ENCODE assay signal across 34 cellular contexts in genomic region chr20:11011653-11012052, GRCh38.
DNase-seq lines count a peak whose midpoint lies in the region; ATAC-seq, FAIRE-seq and TF ChIP-seq lines count a peak whose summit lies in the region.
"Had no signal": no experiment of that assay in that cellular context is flagged by ENCODE, and none has a peak within 500 bp of the region (broad histone marks: within the 10 kb centered on the region; RNA-seq: fewer than 3 reads in every experiment).

No MANE protein-coding gene starts in this region.

- no peak overlapping the region for H3K27ac ChIP-seq in keratinocyte (ENCODE audit: control insufficient read depth, insufficient read depth, low read length)
- H3K27ac ChIP-seq: 22Rv1; A549; BLaER1; BLaER1 treated with 17β-estradiol and CSF1 and Interleukin-3, amounts not matched to agents 10 nM and 100 nM; C4-2B had no signal

- DNase-seq in SK-N-DZ (ENCODE audit: low spot score) (peak; percentile 45), keratinocyte (ENCODE audit: low read depth, low spot score) (no peak), myocyte (ENCODE audit: low read depth) (peak; percentile 28), COR-L47 (lab: John Stamatoyannopoulos, UW) (no peak), epidermal melanocyte (ENCODE audit: insufficient read length, low spot score) (no peak)
- DNase-seq in effector memory CD8-positive, alpha-beta T cell: no peak
- DNase-seq: 8988T; ACHN; AML-193; BE2C; C1 segment of cervical spinal cord; Caco-2; Calu3; CD4-positive, alpha-beta memory T cell; CD4-positive, alpha-beta T cell; CD4-positive, CD25-positive, alpha-beta regulatory T cell; CD8-positive, alpha-beta memory T cell; CD8-positive, alpha-beta T cell; DMS 273 treated with DMSO at 0.1 percent for 48 hours; DMS153; DMS53; DMS79; DMS79 treated with DMSO at 0.1 percent for 48 hours; DND-41; EL had no signal

- no peaks in the 10 kb centered on the region for H3K4me1 Mint-ChIP-seq in effector memory CD8-positive, alpha-beta T cell (ENCODE audit: low read depth in 2 of 2)
- H3K4me1 Mint-ChIP-seq: B cell; CD14-positive monocyte; CD4-positive, alpha-beta memory T cell; CD4-positive, CD25-positive, alpha-beta regulatory T cell; CD8-positive, alpha-beta memory T cell had no signal

- H3K9me1 ChIP-seq in keratinocyte (ENCODE audit: control insufficient read depth, extremely low read depth, insufficient read depth, low read length): no peaks in the 10 kb centered on the region

- no peak overlapping the region for H3K27ac Mint-ChIP-seq in effector memory CD8-positive, alpha-beta T cell
- H3K27ac Mint-ChIP-seq: B cell; CD14-positive monocyte; CD4-positive, alpha-beta memory T cell; CD4-positive, alpha-beta T cell; CD4-positive, CD25-positive, alpha-beta regulatory T cell; CD8-positive, alpha-beta T cell had no signal

- H3K36me3 ChIP-seq in keratinocyte (ENCODE audit: control insufficient read depth in 2 of 2, extremely low read depth in 1 of 2, insufficient read depth in 2 of 2, low read length in 2 of 2): no peaks in the 10 kb centered on the region
- H3K36me3 ChIP-seq: BE2C; BLaER1; BLaER1 treated with 17β-estradiol and CSF1 and Interleukin-3, amounts not matched to agents 10 nM and 100 nM had no signal

- no peak for ATAC-seq in effector memory CD8-positive, alpha-beta T cell (replicated peaks)
- ATAC-seq: A549; CD8-positive, alpha-beta T cell had no signal

- no peak overlapping the region for H3K4me2 ChIP-seq in keratinocyte (ENCODE audit: control insufficient read depth, extremely low read depth, insufficient read depth, low read depth, low read length)
- H3K4me2 ChIP-seq: A549; BLaER1; BLaER1 treated with 17β-estradiol and CSF1 and Interleukin-3, amounts not matched to agents 10 nM and 100 nM had no signal

- no peaks in the 10 kb centered on the region for H3K27me3 ChIP-seq in keratinocyte (ENCODE audit: control insufficient read depth, extremely low read depth, insufficient read depth, low read length)
- H3K27me3 ChIP-seq: BE2C; BLaER1; BLaER1 treated with 17β-estradiol and CSF1 and Interleukin-3, amounts not matched to agents 10 nM and 100 nM had no signal

- H3K9me3 Mint-ChIP-seq in effector memory CD8-positive, alpha-beta T cell: peaks cover 3 to 5% of the 10 kb centered on the region in 2 donors
- H3K9me3 Mint-ChIP-seq: CD4-positive, alpha-beta T cell had no signal

- no peaks in the 10 kb centered on the region for H3K9me3 ChIP-seq in keratinocyte (ENCODE audit: control insufficient read depth, low read depth, low read length)
- H3K9me3 ChIP-seq: BE2C, BLaER1, Caco-2 had no signal

- no peaks in the 10 kb centered on the region for H3K27me3 Mint-ChIP-seq in effector memory CD8-positive, alpha-beta T cell
- H3K27me3 Mint-ChIP-seq: B cell; CD4-positive, alpha-beta memory T cell; CD4-positive, alpha-beta T cell; CD4-positive, CD25-positive, alpha-beta regulatory T cell; CD8-positive, alpha-beta memory T cell had no signal

- no peak overlapping the region for H2AFZ ChIP-seq in keratinocyte (ENCODE audit: control insufficient read depth, low read length)

- H3K79me2 ChIP-seq in keratinocyte (ENCODE audit: control insufficient read depth, insufficient read depth, low read length): no peaks in the 10 kb centered on the region

- no peak overlapping the region for H3K4me3 ChIP-seq in keratinocyte (ENCODE audit: control insufficient read depth in 2 of 3, extremely low read depth in 1 of 3, insufficient read depth in 2 of 3, low read depth in 1 of 3, low read length in 3 of 3)
- H3K4me3 ChIP-seq: A549; BLaER1; BLaER1 treated with 17β-estradiol and CSF1 and Interleukin-3, amounts not matched to agents 10 nM and 100 nM had no signal

- dilution Hi-C loops in keratinocyte (cut with MboI; ENCODE audit: extremely low pct_ligation_motif_present, low sequenced_read_pairs): no loop called here

- H3K4me3 Mint-ChIP-seq in effector memory CD8-positive, alpha-beta T cell: no peak overlapping the region
- H3K4me3 Mint-ChIP-seq: B cell; CD14-positive monocyte; CD4-positive, alpha-beta memory T cell; CD4-positive, alpha-beta T cell; CD4-positive, CD25-positive, alpha-beta regulatory T cell; CD8-positive, alpha-beta memory T cell; CD8-positive, alpha-beta T cell had no signal

- no peaks in the 10 kb centered on the region for H4K20me1 ChIP-seq in keratinocyte (ENCODE audit: control insufficient read depth, extremely low read depth, insufficient read depth, low read length)
- H4K20me1 ChIP-seq: BLaER1; BLaER1 treated with 17β-estradiol and CSF1 and Interleukin-3, amounts not matched to agents 10 nM and 100 nM had no signal

- no peaks in the 10 kb centered on the region for H3K4me1 ChIP-seq in keratinocyte (ENCODE audit: control insufficient read depth, extremely low read depth, insufficient read depth, low read length)
- H3K4me1 ChIP-seq: A549, BE2C, BLaER1, Caco-2 had no signal

- TF ChIP-seq CTCF in keratinocyte (optimal IDR thresholded peaks at IDR 0.05 in 1 of 3, IDR thresholded peaks at IDR 0.05 in 1 of 3, conservative IDR thresholded peaks at IDR 0.05 in 1 of 3; ENCODE audit: extremely low read depth in 1 of 3, insufficient read depth in 2 of 3, low read length in 3 of 3): no peak

- H3K9ac ChIP-seq in keratinocyte (ENCODE audit: control insufficient read depth, extremely low read depth, insufficient read depth, low read length): no peak overlapping the region
- H3K9ac ChIP-seq: BLaER1; BLaER1 treated with 17β-estradiol and CSF1 and Interleukin-3, amounts not matched to agents 10 nM and 100 nM had no signal

- peak; percentile 36 for FAIRE-seq in keratinocyte (lab: Jason Lieb, UNC)
- FAIRE-seq: A204.1, D721Med had no signal

- H3K36me3 Mint-ChIP-seq in effector memory CD8-positive, alpha-beta T cell (ENCODE audit: insufficient read depth): no peaks in the 10 kb centered on the region
- H3K36me3 Mint-ChIP-seq: CD14-positive monocyte; CD4-positive, alpha-beta memory T cell; CD4-positive, CD25-positive, alpha-beta regulatory T cell; CD8-positive, alpha-beta memory T cell; CD8-positive, alpha-beta T cell had no signal

Comparison
In these comparisons a context has a peak if more than half of its experiments do, and no peak if none do; other contexts are left out.
1. DNase-seq: peak in SK-N-DZ (single experiment) and myocyte (single experiment); none in keratinocyte (single experiment), COR-L47 (single experiment), epidermal melanocyte (single experiment) and effector memory CD8-positive, alpha-beta T cell (0 of 3).